ENCODE assay signal across 16 cellular contexts in genomic region chr22:49694462-49695260, GRCh38.
DNase-seq lines count a peak whose midpoint lies in the region; ATAC-seq lines count a peak whose summit lies in the region.
"Had no signal": no experiment of that assay in that cellular context is flagged by ENCODE, and none has a peak within 500 bp of the region (broad histone marks: within the 10 kb centered on the region; RNA-seq: fewer than 3 reads in every experiment).

No MANE protein-coding gene starts in this region.

- intact Hi-C loops in sciatic nerve (cut with DNase I): no loop called here

- ATAC-seq in sciatic nerve (no peak), HG03025 (IDR thresholded peaks at IDR 0.05; ENCODE audit: low FRiP score, unreplicated experiment) (no peak), GM18873 (IDR thresholded peaks at IDR 0.05; ENCODE audit: low FRiP score, unreplicated experiment) (no peak)
- ATAC-seq: CD8-positive, alpha-beta T cell; HCT116 had no signal

- DNase-seq in activated effector memory CD4-positive, alpha-beta T cell treated with anti-CD3 and anti-CD28 coated beads, Interleukin-2, amount 50 U/mL, for 16 hours: peak; percentile 56
- DNase-seq in activated effector memory CD4-positive, alpha-beta T cell treated with Interleukin-2 at 50 U/mL for 16 hours: no peak
- DNase-seq in islet precursor cell (peak; percentile 36), sciatic nerve (ENCODE audit: low spot score) (peak; percentile 37), NCI-H1048 (lab: John Stamatoyannopoulos, UW) (no peak)
- DNase-seq: Calu3; CD8-positive, alpha-beta T cell; DMS 273 treated with DMSO at 0.1 percent for 48 hours; DMS53; DND-41; EL; GOT3; H7 had no signal

Comparison
In these comparisons a context has a peak if more than half of its experiments do, and no peak if none do; other contexts are left out.
1. DNase-seq: peak in activated effector memory CD4-positive, alpha-beta T cell treated with anti-CD3 and anti-CD28 coated beads, Interleukin-2, amount 50 U/mL, for 16 hours (single experiment), islet precursor cell (single experiment) and sciatic nerve (single experiment); none in activated effector memory CD4-positive, alpha-beta T cell treated with Interleukin-2 at 50 U/mL for 16 hours (single experiment) and NCI-H1048 (single experiment).